30 cellular contexts compared by ENCODE assay signal in genomic region chr12:93366427-93366826, GRCh38.
"Had no signal": no experiment of that assay in that cellular context is flagged by ENCODE, and none has a peak within 500 bp of the region (broad histone marks: within the 10 kb centered on the region; RNA-seq: fewer than 3 reads in every experiment).

No MANE protein-coding gene starts in this region.

- ATAC-seq: esophagus mucosa; gastroesophageal sphincter; heart left ventricle; left lobe of liver; mucosa of descending colon; naive thymus-derived CD4-positive, alpha-beta T cell; sciatic nerve; stimulated activated effector memory CD8-positive, alpha-beta T cell treated with anti-CD3 and anti-CD28 coated beads, Interleukin-12 subunit alpha, Interleukin-12 subunit beta, amount 100 ng/mL, for 72 hours had no signal

- H3K27me3 Mint-ChIP-seq: naive thymus-derived CD4-positive, alpha-beta T cell; progenitor cell of endocrine pancreas; type B pancreatic cell had no signal

- H3K4me3 Mint-ChIP-seq: mesothelial cell of epicardium; naive thymus-derived CD4-positive, alpha-beta T cell; nephron; neural progenitor cell; stimulated activated effector memory CD8-positive, alpha-beta T cell treated with anti-CD3 and anti-CD28 coated beads, Interleukin-12 subunit alpha, Interleukin-12 subunit beta, amount 100 ng/mL, for 72 hours; type B pancreatic cell had no signal

- H3K27ac Mint-ChIP-seq: mesothelial cell of epicardium; naive thymus-derived CD4-positive, alpha-beta T cell; neural progenitor cell; progenitor cell of endocrine pancreas; stimulated activated effector memory CD8-positive, alpha-beta T cell treated with anti-CD3 and anti-CD28 coated beads, Interleukin-12 subunit alpha, Interleukin-12 subunit beta, amount 100 ng/mL, for 72 hours; type B pancreatic cell had no signal

- H3K4me3 ChIP-seq: dorsolateral prefrontal cortex, gastroesophageal sphincter, heart left ventricle, hepatocyte, lung, mucosa of descending colon, neural progenitor cell, right atrium auricular region, stomach, testis, tibial artery had no signal

- DNase-seq: dorsolateral prefrontal cortex; effector CD4-positive, alpha-beta T cell; foreskin fibroblast; heart left ventricle; kidney; mesenchymal stem cell; mucosa of descending colon; naive thymus-derived CD4-positive, alpha-beta T cell; stimulated activated CD4-positive, alpha-beta T cell treated with anti-CD3 and anti-CD28 coated beads, Interleukin-2, amount 100 ng/mL, for 24 hours; stimulated activated CD4-positive, alpha-beta T cell treated with anti-CD3 and anti-CD28 coated beads, Interleukin-4, amount 100 ng/mL, for 24 hours; stimulated activated naive CD4-positive, alpha-beta T cell treated with Interleukin-2 at 50 U/mL for 16 hours; stomach; testis; tibial artery had no signal

- H3K36me3 ChIP-seq: gastroesophageal sphincter, neural progenitor cell, right atrium auricular region, stomach, tibial artery had no signal

- H3K9ac ChIP-seq: neural progenitor cell, parathyroid adenoma had no signal

- H3K79me2 ChIP-seq: parathyroid adenoma had no signal

- H3K9me3 Mint-ChIP-seq: mesothelial cell of epicardium; naive thymus-derived CD4-positive, alpha-beta T cell; nephron; neural progenitor cell; stimulated activated effector memory CD8-positive, alpha-beta T cell treated with anti-CD3 and anti-CD28 coated beads, Interleukin-12 subunit alpha, Interleukin-12 subunit beta, amount 100 ng/mL, for 72 hours; type B pancreatic cell had no signal

- H3K36me3 Mint-ChIP-seq: mesothelial cell of epicardium; naive thymus-derived CD4-positive, alpha-beta T cell; neural progenitor cell; stimulated activated effector memory CD8-positive, alpha-beta T cell treated with anti-CD3 and anti-CD28 coated beads, Interleukin-12 subunit alpha, Interleukin-12 subunit beta, amount 100 ng/mL, for 72 hours; type B pancreatic cell had no signal

- H3K4me2 ChIP-seq: hepatocyte, neural progenitor cell had no signal

- H3K4me1 ChIP-seq: neural progenitor cell, parathyroid adenoma, stomach, testis had no signal

- H2AFZ ChIP-seq: hepatocyte, neural progenitor cell, parathyroid adenoma had no signal

- H3K27ac ChIP-seq: epithelial cell of prostate, gastroesophageal sphincter, heart left ventricle, hepatocyte, neural progenitor cell, parathyroid adenoma, right atrium auricular region, stomach, testis had no signal

- H3K4me1 Mint-ChIP-seq: neural progenitor cell had no signal

- H3K27me3 ChIP-seq: dorsolateral prefrontal cortex, gastroesophageal sphincter, heart left ventricle, hepatocyte, neural progenitor cell, right atrium auricular region, stomach, testis, tibial artery had no signal

- FAIRE-seq: colon, kidney had no signal

- H3K9me3 ChIP-seq: gastroesophageal sphincter, heart left ventricle, mucosa of descending colon, right atrium auricular region, stomach, testis, tibial artery had no signal
